Comparison of ENCODE assay signal across 2 cellular contexts in the genomic region with DNA sequence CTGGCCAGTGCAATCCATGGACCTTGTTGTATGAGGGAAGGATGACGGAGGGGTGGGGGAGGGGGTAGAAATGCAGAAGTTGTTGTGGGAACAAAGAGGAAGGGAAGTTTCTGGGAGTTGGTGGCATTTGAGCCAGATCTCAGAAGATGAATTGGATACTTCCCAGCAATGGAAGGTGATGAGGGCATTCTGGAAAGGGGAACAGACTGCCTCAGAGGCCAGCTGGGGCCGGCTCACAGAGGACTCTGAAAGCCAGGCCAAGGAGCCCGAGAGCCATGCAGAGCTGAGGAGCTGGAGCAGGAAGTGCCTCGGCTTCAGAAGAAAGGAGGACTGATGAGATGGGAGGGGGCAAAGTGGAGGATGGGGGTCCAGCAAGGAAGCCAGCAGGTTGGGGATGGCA.
TF ChIP-seq lines count a peak whose summit lies in the region.

No MANE protein-coding gene starts in this region.

TF ChIP-seq in GM23338, 12 proteins besides CTCF, POLR2A, EP300 and RAD21:
- TF ChIP-seq CREB1 (CRISPR knock-in tag; IDR thresholded peaks at IDR 0.05; ENCODE audit: low read depth) (no peak), STAT1 (IDR thresholded peaks at IDR 0.05; ENCODE audit: unreplicated experiment) (no peak)
- TF ChIP-seq, protein P1, sequence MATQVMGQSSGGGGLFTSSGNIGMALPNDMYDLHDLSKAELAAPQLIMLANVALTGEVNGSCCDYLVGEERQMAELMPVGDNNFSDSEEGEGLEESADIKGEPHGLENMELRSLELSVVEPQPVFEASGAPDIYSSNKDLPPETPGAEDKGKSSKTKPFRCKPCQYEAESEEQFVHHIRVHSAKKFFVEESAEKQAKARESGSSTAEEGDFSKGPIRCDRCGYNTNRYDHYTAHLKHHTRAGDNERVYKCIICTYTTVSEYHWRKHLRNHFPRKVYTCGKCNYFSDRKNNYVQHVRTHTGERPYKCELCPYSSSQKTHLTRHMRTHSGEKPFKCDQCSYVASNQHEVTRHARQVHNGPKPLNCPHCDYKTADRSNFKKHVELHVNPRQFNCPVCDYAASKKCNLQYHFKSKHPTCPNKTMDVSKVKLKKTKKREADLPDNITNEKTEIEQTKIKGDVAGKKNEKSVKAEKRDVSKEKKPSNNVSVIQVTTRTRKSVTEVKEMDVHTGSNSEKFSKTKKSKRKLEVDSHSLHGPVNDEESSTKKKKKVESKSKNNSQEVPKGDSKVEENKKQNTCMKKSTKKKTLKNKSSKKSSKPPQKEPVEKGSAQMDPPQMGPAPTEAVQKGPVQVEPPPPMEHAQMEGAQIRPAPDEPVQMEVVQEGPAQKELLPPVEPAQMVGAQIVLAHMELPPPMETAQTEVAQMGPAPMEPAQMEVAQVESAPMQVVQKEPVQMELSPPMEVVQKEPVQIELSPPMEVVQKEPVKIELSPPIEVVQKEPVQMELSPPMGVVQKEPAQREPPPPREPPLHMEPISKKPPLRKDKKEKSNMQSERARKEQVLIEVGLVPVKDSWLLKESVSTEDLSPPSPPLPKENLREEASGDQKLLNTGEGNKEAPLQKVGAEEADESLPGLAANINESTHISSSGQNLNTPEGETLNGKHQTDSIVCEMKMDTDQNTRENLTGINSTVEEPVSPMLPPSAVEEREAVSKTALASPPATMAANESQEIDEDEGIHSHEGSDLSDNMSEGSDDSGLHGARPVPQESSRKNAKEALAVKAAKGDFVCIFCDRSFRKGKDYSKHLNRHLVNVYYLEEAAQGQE (IDR thresholded peaks at IDR 0.05; ENCODE audit: unreplicated experiment), result no peak
TF ChIP-seq in GM23338: peak in this region for 0.

TF ChIP-seq in H1, 55 proteins besides CTCF, POLR2A, EP300 and RAD21:
- TF ChIP-seq POLR2AphosphoS5 (IDR thresholded peaks at IDR 0.05; ENCODE audit: low read depth, low read length) (0 out of 2 replicates have a peak, but pooled peaks have one; percentile 27), RXRA (IDR thresholded peaks at IDR 0.05; ENCODE audit: insufficient read depth, low read depth, low read length) (no peak)
